ENCODE assay signal across 1 cellular context in the genomic region with DNA sequence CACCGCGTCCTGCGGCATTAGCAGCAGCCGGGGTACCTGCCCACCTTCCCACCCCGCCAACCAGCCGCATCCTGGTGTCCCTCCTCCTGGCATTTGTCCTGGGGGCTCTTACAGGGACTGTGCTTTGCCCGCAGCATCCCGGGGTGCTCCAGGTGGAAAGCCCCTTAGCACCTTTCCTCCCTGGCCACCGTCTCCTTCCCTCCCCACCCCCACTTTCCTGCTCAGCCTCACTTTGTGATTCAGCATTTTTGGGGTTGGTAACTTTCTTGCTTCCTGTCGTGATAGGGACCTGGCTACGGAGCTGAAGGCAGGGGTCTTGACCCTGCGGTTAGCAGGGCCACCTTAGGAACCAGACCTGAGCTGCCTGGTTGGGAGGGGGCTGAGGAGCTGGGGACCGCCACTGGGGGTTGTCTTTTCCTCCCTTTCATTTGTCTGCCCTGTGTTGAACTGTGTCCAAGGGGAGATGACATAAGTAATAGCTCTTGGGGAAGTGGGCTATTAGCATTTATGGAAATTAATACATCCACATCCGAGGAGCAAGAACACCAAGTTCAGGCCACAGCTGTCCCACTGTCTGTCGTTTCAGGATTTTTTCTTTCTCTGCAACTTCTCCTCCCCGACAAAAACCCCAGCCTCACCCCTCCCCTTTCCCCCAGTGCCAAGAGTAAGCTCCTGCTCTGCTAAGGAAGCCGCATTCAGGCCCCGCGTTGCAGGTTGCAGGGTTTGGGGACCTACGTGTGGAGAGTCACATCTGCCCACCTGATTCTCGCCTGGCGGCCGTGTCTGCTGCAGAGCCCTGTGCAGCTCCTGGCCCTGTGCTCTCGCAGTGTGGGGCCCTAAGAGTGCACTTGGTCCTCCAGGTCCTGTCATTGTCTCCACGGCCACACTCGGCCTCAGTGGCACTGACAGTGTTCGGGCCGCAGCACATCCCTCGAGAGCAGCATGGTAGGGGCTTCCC.
TF ChIP-seq lines count a peak whose summit lies in the region.

No MANE protein-coding gene starts in this region.

TF ChIP-seq in K562, 482 proteins besides CTCF, POLR2A, EP300 and RAD21 (continues in another document):
- TF ChIP-seq GATAD2A (IDR thresholded peaks at IDR 0.05) = peak; percentile 78
- peak; percentile 94; the same call in 1 of the 2 replicates for TF ChIP-seq ZBTB7A (IDR thresholded peaks at IDR 0.05; ENCODE audit: borderline replicate concordance, control insufficient read depth, low read depth, low read length)
- TF ChIP-seq RB1 (IDR thresholded peaks at IDR 0.05; ENCODE audit: low read depth) = 0 out of 2 replicates have a peak, but pooled peaks have one; percentile 32
- TF ChIP-seq MAFF (IDR thresholded peaks at IDR 0.05; ENCODE audit: low read length) = peak; percentile 83
- TF ChIP-seq NR4A1 (CRISPR knock-in tag; IDR thresholded peaks at IDR 0.05) = no peak
- TF ChIP-seq NR4A1 (tag; IDR thresholded peaks at IDR 0.05) = 0 out of 2 replicates have a peak, but pooled peaks have one; percentile 29
- TF ChIP-seq, protein P1, sequence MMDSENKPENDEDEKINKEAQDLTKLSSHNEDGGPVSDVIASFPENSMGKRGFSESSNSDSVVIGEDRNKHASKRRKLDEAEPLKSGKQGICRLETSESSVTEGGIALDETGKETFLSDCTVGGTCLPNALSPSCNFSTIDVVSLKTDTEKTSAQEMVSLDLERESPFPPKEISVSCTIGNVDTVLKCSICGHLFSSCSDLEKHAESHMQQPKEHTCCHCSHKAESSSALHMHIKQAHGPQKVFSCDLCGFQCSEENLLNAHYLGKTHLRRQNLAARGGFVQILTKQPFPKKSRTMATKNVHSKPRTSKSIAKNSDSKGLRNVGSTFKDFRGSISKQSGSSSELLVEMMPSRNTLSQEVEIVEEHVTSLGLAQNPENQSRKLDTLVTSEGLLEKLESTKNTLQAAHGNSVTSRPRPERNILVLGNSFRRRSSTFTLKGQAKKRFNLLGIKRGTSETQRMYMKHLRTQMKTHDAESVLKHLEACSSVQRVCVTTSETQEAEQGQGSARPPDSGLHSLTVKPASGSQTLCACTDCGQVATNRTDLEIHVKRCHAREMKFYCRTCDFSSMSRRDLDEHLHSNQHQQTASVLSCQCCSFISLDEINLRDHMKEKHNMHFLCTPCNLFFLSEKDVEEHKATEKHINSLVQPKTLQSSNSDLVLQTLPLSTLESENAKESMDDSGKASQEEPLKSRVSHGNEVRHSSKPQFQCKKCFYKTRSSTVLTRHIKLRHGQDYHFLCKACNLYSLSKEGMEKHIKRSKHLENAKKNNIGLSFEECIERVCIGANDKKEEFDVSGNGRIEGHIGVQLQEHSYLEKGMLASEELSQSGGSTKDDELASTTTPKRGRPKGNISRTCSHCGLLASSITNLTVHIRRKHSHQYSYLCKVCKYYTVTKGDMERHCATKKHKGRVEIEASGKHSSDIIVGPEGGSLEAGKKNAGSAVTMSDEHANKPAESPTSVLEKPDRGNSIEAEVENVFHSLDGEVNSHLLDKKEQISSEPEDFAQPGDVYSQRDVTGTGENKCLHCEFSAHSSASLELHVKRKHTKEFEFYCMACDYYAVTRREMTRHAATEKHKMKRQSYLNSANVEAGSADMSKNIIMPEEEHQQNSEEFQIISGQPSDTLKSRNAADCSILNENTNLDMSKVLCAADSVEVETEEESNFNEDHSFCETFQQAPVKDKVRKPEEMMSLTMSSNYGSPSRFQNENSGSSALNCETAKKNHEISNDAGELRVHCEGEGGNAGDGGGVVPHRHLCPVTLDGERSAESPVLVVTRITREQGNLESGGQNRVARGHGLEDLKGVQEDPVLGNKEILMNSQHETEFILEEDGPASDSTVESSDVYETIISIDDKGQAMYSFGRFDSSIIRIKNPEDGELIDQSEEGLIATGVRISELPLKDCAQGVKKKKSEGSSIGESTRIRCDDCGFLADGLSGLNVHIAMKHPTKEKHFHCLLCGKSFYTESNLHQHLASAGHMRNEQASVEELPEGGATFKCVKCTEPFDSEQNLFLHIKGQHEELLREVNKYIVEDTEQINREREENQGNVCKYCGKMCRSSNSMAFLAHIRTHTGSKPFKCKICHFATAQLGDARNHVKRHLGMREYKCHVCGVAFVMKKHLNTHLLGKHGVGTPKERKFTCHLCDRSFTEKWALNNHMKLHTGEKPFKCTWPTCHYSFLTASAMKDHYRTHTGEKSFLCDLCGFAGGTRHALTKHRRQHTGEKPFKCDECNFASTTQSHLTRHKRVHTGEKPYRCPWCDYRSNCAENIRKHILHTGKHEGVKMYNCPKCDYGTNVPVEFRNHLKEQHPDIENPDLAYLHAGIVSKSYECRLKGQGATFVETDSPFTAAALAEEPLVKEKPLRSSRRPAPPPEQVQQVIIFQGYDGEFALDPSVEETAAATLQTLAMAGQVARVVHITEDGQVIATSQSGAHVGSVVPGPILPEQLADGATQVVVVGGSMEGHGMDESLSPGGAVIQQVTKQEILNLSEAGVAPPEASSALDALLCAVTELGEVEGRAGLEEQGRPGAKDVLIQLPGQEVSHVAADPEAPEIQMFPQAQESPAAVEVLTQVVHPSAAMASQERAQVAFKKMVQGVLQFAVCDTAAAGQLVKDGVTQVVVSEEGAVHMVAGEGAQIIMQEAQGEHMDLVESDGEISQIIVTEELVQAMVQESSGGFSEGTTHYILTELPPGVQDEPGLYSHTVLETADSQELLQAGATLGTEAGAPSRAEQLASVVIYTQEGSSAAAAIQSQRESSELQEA (IDR thresholded peaks at IDR 0.05; ENCODE audit: low read depth) = peak; percentile 81
- no peak for TF ChIP-seq CCNT2 (IDR thresholded peaks at IDR 0.05; ENCODE audit: borderline replicate concordance, extremely low read depth, insufficient read length, low read depth, low read length)
- 0 out of 4 replicates have a peak, but pooled peaks of 1 of the 2 experiments have one; percentile 24 for TF ChIP-seq ARNT (IDR thresholded peaks at IDR 0.05)
- peak; percentile 64 for TF ChIP-seq MTA3 (IDR thresholded peaks at IDR 0.05; ENCODE audit: borderline replicate concordance)
- TF ChIP-seq, protein P2, sequence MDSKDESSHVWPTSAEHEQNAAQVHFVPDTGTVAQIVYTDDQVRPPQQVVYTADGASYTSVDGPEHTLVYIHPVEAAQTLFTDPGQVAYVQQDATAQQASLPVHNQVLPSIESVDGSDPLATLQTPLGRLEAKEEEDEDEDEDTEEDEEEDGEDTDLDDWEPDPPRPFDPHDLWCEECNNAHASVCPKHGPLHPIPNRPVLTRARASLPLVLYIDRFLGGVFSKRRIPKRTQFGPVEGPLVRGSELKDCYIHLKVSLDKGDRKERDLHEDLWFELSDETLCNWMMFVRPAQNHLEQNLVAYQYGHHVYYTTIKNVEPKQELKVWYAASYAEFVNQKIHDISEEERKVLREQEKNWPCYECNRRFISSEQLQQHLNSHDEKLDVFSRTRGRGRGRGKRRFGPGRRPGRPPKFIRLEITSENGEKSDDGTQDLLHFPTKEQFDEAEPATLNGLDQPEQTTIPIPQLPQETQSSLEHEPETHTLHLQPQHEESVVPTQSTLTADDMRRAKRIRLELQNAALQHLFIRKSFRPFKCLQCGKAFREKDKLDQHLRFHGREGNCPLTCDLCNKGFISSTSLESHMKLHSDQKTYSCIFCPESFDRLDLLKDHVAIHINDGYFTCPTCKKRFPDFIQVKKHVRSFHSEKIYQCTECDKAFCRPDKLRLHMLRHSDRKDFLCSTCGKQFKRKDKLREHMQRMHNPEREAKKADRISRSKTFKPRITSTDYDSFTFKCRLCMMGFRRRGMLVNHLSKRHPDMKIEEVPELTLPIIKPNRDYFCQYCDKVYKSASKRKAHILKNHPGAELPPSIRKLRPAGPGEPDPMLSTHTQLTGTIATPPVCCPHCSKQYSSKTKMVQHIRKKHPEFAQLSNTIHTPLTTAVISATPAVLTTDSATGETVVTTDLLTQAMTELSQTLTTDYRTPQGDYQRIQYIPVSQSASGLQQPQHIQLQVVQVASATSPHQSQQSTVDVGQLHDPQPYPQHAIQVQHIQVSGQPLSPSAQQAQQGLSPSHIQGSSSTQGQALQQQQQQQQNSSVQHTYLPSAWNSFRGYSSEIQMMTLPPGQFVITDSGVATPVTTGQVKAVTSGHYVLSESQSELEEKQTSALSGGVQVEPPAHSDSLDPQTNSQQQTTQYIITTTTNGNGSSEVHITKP (IDR thresholded peaks at IDR 0.05; ENCODE audit: partially characterized antibody) = peak; percentile 27
- peak; percentile 99 for TF ChIP-seq NFE2 (IDR thresholded peaks at IDR 0.05; ENCODE audit: low read depth)
- peak; percentile 90 for TF ChIP-seq MAFG (tag; conservative IDR thresholded peaks at IDR 0.05)
- TF ChIP-seq, protein P3, sequence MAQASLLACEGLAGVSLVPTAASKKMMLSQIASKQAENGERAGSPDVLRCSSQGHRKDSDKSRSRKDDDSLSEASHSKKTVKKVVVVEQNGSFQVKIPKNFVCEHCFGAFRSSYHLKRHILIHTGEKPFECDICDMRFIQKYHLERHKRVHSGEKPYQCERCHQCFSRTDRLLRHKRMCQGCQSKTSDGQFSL (CRISPR knock-in tag; IDR thresholded peaks at IDR 0.05) = no peak; the same call in 1 of the 2 replicates
- TF ChIP-seq, protein P3 (tag; IDR thresholded peaks at IDR 0.05) = 0 out of 4 replicates have a peak, but pooled peaks of 1 of the 2 experiments have one; percentile 13
- 0 out of 2 replicates have a peak, but pooled peaks have one; percentile 31 for TF ChIP-seq ZNF431 (CRISPR knock-in tag; IDR thresholded peaks at IDR 0.05)
- TF ChIP-seq, protein P4, sequence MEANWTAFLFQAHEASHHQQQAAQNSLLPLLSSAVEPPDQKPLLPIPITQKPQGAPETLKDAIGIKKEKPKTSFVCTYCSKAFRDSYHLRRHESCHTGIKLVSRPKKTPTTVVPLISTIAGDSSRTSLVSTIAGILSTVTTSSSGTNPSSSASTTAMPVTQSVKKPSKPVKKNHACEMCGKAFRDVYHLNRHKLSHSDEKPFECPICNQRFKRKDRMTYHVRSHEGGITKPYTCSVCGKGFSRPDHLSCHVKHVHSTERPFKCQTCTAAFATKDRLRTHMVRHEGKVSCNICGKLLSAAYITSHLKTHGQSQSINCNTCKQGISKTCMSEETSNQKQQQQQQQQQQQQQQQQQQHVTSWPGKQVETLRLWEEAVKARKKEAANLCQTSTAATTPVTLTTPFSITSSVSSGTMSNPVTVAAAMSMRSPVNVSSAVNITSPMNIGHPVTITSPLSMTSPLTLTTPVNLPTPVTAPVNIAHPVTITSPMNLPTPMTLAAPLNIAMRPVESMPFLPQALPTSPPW (CRISPR knock-in tag; IDR thresholded peaks at IDR 0.05) = peak; percentile 50
- TF ChIP-seq, protein P5, sequence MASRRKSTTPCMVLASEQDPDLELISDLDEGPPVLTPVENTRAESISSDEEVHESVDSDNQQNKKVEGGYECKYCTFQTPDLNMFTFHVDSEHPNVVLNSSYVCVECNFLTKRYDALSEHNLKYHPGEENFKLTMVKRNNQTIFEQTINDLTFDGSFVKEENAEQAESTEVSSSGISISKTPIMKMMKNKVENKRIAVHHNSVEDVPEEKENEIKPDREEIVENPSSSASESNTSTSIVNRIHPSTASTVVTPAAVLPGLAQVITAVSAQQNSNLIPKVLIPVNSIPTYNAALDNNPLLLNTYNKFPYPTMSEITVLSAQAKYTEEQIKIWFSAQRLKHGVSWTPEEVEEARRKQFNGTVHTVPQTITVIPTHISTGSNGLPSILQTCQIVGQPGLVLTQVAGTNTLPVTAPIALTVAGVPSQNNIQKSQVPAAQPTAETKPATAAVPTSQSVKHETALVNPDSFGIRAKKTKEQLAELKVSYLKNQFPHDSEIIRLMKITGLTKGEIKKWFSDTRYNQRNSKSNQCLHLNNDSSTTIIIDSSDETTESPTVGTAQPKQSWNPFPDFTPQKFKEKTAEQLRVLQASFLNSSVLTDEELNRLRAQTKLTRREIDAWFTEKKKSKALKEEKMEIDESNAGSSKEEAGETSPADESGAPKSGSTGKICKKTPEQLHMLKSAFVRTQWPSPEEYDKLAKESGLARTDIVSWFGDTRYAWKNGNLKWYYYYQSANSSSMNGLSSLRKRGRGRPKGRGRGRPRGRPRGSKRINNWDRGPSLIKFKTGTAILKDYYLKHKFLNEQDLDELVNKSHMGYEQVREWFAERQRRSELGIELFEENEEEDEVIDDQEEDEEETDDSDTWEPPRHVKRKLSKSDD (conservative IDR thresholded peaks at IDR 0.05; ENCODE audit: low read length) = no peak
- TF ChIP-seq ZNF695 (CRISPR knock-in tag; IDR thresholded peaks at IDR 0.05) = no peak
- TF ChIP-seq, protein P6, sequence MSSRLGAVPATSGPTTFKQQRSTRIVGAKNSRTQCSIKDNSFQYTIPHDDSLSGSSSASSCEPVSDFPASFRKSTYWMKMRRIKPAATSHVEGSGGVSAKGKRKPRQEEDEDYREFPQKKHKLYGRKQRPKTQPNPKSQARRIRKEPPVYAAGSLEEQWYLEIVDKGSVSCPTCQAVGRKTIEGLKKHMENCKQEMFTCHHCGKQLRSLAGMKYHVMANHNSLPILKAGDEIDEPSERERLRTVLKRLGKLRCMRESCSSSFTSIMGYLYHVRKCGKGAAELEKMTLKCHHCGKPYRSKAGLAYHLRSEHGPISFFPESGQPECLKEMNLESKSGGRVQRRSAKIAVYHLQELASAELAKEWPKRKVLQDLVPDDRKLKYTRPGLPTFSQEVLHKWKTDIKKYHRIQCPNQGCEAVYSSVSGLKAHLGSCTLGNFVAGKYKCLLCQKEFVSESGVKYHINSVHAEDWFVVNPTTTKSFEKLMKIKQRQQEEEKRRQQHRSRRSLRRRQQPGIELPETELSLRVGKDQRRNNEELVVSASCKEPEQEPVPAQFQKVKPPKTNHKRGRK (tag; IDR thresholded peaks at IDR 0.05) = no peak
- TF ChIP-seq RAD51 (IDR thresholded peaks at IDR 0.05; ENCODE audit: borderline replicate concordance, low read depth) = no peak
- TF ChIP-seq, protein P7, sequence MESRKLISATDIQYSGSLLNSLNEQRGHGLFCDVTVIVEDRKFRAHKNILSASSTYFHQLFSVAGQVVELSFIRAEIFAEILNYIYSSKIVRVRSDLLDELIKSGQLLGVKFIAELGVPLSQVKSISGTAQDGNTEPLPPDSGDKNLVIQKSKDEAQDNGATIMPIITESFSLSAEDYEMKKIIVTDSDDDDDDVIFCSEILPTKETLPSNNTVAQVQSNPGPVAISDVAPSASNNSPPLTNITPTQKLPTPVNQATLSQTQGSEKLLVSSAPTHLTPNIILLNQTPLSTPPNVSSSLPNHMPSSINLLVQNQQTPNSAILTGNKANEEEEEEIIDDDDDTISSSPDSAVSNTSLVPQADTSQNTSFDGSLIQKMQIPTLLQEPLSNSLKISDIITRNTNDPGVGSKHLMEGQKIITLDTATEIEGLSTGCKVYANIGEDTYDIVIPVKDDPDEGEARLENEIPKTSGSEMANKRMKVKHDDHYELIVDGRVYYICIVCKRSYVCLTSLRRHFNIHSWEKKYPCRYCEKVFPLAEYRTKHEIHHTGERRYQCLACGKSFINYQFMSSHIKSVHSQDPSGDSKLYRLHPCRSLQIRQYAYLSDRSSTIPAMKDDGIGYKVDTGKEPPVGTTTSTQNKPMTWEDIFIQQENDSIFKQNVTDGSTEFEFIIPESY (CRISPR knock-in tag; IDR thresholded peaks at IDR 0.05) = no peak
- TF ChIP-seq SMARCA4 (IDR thresholded peaks at IDR 0.05) = peak; percentile 80
- TF ChIP-seq NFIC (IDR thresholded peaks at IDR 0.05) = peak; percentile 25; the same call in 1 of the 2 replicates
- TF ChIP-seq ESRRA (IDR thresholded peaks at IDR 0.05; ENCODE audit: borderline replicate concordance, low read depth) = peak; percentile 75; the same call in 1 of the 2 replicates
- no peak for TF ChIP-seq NONO (IDR thresholded peaks at IDR 0.05; ENCODE audit: low read depth in 2 of 2, low read length in 1 of 2)
- no peak for TF ChIP-seq BDP1 (IDR thresholded peaks at IDR 0.05; ENCODE audit: insufficient read depth, insufficient read length)
- 0 out of 2 replicates have a peak, but pooled peaks have one; percentile 30 for TF ChIP-seq SOX6 (IDR thresholded peaks at IDR 0.05)
- peak; percentile 64; the same call in 1 of the 2 replicates for TF ChIP-seq CBFB (CRISPR knock-in tag; IDR thresholded peaks at IDR 0.05)
- no peak for TF ChIP-seq ZNF77 (CRISPR knock-in tag; IDR thresholded peaks at IDR 0.05)
- TF ChIP-seq ARID1B (IDR thresholded peaks at IDR 0.05) = peak; percentile 69
- peak; percentile 71; the same call in 1 of the 2 replicates for TF ChIP-seq HDAC2 (IDR thresholded peaks at IDR 0.05)
